In the genomic region with DNA sequence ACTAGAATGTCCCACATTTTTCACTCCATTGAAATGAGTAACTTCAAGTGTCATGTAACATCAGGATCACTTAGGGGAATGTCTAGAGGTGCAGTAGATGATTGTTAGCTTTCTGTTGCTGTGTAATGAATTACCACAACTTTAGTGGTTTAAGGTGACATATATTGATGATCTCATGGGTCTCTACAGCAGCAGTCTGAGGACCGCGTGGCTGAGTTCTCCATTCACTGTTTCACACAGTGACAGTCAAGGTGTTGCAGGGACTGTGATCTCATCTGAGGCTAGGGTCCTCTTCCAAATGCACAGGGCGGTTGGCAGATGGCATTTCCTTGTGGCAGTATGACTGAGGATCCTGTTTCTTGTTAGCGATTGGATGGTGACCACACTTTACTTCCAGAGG, we compare ENCODE assay signal across 9 cellular contexts.
DNase-seq lines count a peak whose midpoint lies in the region; ATAC-seq lines count a peak whose summit lies in the region.
"Had no signal": no experiment of that assay in that cellular context is flagged by ENCODE, and none has a peak within 500 bp of the region (broad histone marks: within the 10 kb centered on the region; RNA-seq: fewer than 3 reads in every experiment).

No MANE protein-coding gene starts in this region.

- ATAC-seq in GM19467 (IDR thresholded peaks at IDR 0.05; ENCODE audit: unreplicated experiment) (peak; percentile 46), HG03558 (IDR thresholded peaks at IDR 0.05; ENCODE audit: extremely low read depth, unreplicated experiment) (peak; percentile 78)

- peak; percentile 39 for DNase-seq in activated gamma-delta T cell treated with anti-CD3 and anti-CD28 coated beads, Interleukin-2, amount 50 U/mL, for 16 hours (ENCODE audit: low read depth)
- DNase-seq in stimulated activated CD4-positive, alpha-beta T cell treated with anti-CD3 and anti-CD28 coated beads, Interleukin-4, amount 100 ng/mL, for 4 hours, result peak; percentile 10 to 32
- no peak for DNase-seq in NOMO-1 treated with DMSO at 0.1 percent for 48 hours (lab: John Stamatoyannopoulos, UW; ENCODE audit: unreplicated experiment)
- DNase-seq in HUDEP-2 (lab: John Stamatoyannopoulos, UW; ENCODE audit: unreplicated experiment in 76 of 76), result no peak
- no peak for DNase-seq in HuH-7.5 (ENCODE audit: low spot score)
- no peak for DNase-seq in NK-92 (lab: John Stamatoyannopoulos, UW; ENCODE audit: unreplicated experiment)
- DNase-seq: NCI-H69 had no signal

Comparison
In these comparisons a context has a peak if more than half of its experiments do, and no peak if none do; other contexts are left out.
1. DNase-seq: peak in activated gamma-delta T cell treated with anti-CD3 and anti-CD28 coated beads, Interleukin-2, amount 50 U/mL, for 16 hours (single experiment) and stimulated activated CD4-positive, alpha-beta T cell treated with anti-CD3 and anti-CD28 coated beads, Interleukin-4, amount 100 ng/mL, for 4 hours (2 of 2); none in NOMO-1 treated with DMSO at 0.1 percent for 48 hours (single experiment), HUDEP-2 (0 of 76), HuH-7.5 (single experiment) and NK-92 (single experiment).